13 cellular contexts compared by ENCODE assay signal in the genomic region with DNA sequence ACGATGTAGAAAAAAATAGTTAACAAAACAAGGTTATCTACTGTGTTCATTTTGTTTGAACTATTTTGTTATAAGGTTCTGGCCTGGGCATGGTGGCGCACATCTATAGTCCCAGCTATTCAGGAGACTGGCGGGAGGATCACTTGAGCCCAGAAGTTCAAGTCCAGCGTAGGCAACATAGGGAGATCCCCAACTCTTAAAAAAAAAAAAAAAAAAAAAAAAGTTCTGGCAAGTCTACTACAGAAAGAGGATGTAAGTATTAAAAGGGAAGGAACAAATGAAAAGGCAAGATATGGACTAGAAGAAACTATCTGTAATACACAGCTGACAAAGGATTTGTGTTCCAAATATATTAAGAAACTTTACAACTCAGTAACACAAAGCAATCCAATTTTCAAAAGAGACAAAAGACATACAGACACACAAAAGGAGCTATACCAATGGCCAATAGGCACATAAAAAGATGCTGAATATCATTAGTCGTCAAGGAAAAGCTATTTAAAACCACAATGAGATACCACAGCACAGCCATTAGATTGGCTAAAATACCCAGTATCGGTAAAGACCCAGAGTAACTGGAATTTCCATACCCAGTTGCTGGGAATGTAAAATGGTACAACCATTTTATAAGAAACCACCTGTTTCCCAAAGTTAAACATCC. TPM values are rescaled to one million over a fixed set of nuclear protein-coding genes. Genes with fewer than 3 reads are reported as not detected.
A peak's percentile ranks its signal among the peaks of the same experiment; 100 is the strongest.
DNase-seq lines count a peak whose midpoint lies in the region; ATAC-seq and TF ChIP-seq lines count a peak whose summit lies in the region.
"Had no signal": no experiment of that assay in that cellular context is flagged by ENCODE, and none has a peak within 500 bp of the region (broad histone marks: within the 10 kb centered on the region; RNA-seq: fewer than 3 reads in every experiment).

No MANE protein-coding gene starts in this region.

- H3K4me3 Mint-ChIP-seq in activated naive CD8-positive, alpha-beta T cell treated with anti-CD3 and anti-CD28 coated beads, Interleukin-2, amount 50 U/mL, for 24 hours, result peak overlapping the region; percentile 10
- H3K4me3 Mint-ChIP-seq in activated naive CD8-positive, alpha-beta T cell treated with anti-CD3 and anti-CD28 coated beads for 36 hours, result no peak overlapping the region
- H3K4me3 Mint-ChIP-seq in IgD-negative memory B cell, result peak overlapping the region; percentile 6 to 81 (median 34)
- peak overlapping the region; percentile 57 to 72 for H3K4me3 Mint-ChIP-seq in stimulated activated naive B cell treated with anti-CD40 and anti-IgM and Interleukin-4, amounts not matched to agents 10 μg/mL and 1 μg/mL and 100 μg/mL, for 72 hours
- H3K4me3 Mint-ChIP-seq: endodermal cell had no signal

- intact Hi-C loops in left lung (cut with DNase I), result no loop called here
- intact Hi-C loops in aorta (cut with DNase I), result no loop called here

- peaks cover 25% of the 10 kb centered on the region for H3K36me3 Mint-ChIP-seq in activated naive CD8-positive, alpha-beta T cell treated with anti-CD3 and anti-CD28 coated beads, Interleukin-2, amount 50 U/mL, for 24 hours (ENCODE audit: low read depth)
- H3K36me3 Mint-ChIP-seq in activated naive CD8-positive, alpha-beta T cell treated with anti-CD3 and anti-CD28 coated beads for 36 hours, result peaks cover 33% of the 10 kb centered on the region
- peaks cover 5% of the 10 kb centered on the region for H3K36me3 Mint-ChIP-seq in IgD-negative memory B cell
- peaks cover 18 to 29% of the 10 kb centered on the region in 2 donors for H3K36me3 Mint-ChIP-seq in stimulated activated naive B cell treated with anti-CD40 and anti-IgM and Interleukin-4, amounts not matched to agents 10 μg/mL and 1 μg/mL and 100 μg/mL, for 72 hours

- H3K4me3 ChIP-seq in left lung, result no peak overlapping the region
- H3K4me3 ChIP-seq in aorta (ENCODE audit: low read length in 2 of 2), result no peak overlapping the region

- no peaks in the 10 kb centered on the region for H3K4me1 ChIP-seq in left lung
- peaks cover 0 to 13% of the 10 kb centered on the region in 2 donors for H3K4me1 ChIP-seq in aorta (ENCODE audit: control insufficient read depth in 1 of 2, insufficient read depth in 2 of 2, low read length in 2 of 2)

- peak; percentile 20 for ATAC-seq in activated naive CD8-positive, alpha-beta T cell treated with anti-CD3 and anti-CD28 coated beads, Interleukin-2, amount 50 U/mL, for 24 hours
- peak; percentile 41 for ATAC-seq in HG02763 (IDR thresholded peaks at IDR 0.05; ENCODE audit: unreplicated experiment)
- ATAC-seq in stimulated activated naive B cell treated with anti-CD40 and anti-IgM and Interleukin-4, amounts not matched to agents 10 μg/mL and 1 μg/mL and 100 μg/mL, for 72 hours (replicated peaks), result peak; percentile 95
- ATAC-seq in left lung, result no peak
- no peak for ATAC-seq in aorta (ENCODE audit: low FRiP score)

- no peaks in the 10 kb centered on the region for H3K27me3 Mint-ChIP-seq in activated naive CD8-positive, alpha-beta T cell treated with anti-CD3 and anti-CD28 coated beads, Interleukin-2, amount 50 U/mL, for 24 hours
- H3K27me3 Mint-ChIP-seq in activated naive CD8-positive, alpha-beta T cell treated with anti-CD3 and anti-CD28 coated beads for 36 hours, result no peaks in the 10 kb centered on the region
- no peaks in the 10 kb centered on the region for H3K27me3 Mint-ChIP-seq in IgD-negative memory B cell
- no peaks in the 10 kb centered on the region for H3K27me3 Mint-ChIP-seq in stimulated activated naive B cell treated with anti-CD40 and anti-IgM and Interleukin-4, amounts not matched to agents 10 μg/mL and 1 μg/mL and 100 μg/mL, for 72 hours

- peaks cover 22% of the 10 kb centered on the region for H3K9me3 Mint-ChIP-seq in activated naive CD8-positive, alpha-beta T cell treated with anti-CD3 and anti-CD28 coated beads, Interleukin-2, amount 50 U/mL, for 24 hours
- H3K9me3 Mint-ChIP-seq in activated naive CD8-positive, alpha-beta T cell treated with anti-CD3 and anti-CD28 coated beads for 36 hours, result peaks cover 21% of the 10 kb centered on the region
- H3K9me3 Mint-ChIP-seq in IgD-negative memory B cell, result peaks cover 5 to 7% (median 6%) of the 10 kb centered on the region in 3 donors
- peaks cover 10 to 12% of the 10 kb centered on the region in 2 donors for H3K9me3 Mint-ChIP-seq in stimulated activated naive B cell treated with anti-CD40 and anti-IgM and Interleukin-4, amounts not matched to agents 10 μg/mL and 1 μg/mL and 100 μg/mL, for 72 hours

- no peak for DNase-seq in activated naive CD8-positive, alpha-beta T cell treated with anti-CD3 and anti-CD28 coated beads, Interleukin-2, amount 50 U/mL, for 24 hours
- no peak for DNase-seq in activated naive CD8-positive, alpha-beta T cell treated with anti-CD3 and anti-CD28 coated beads for 36 hours
- no peak for DNase-seq in stimulated activated naive B cell treated with anti-CD40 and anti-IgM and Interleukin-4, amounts not matched to agents 10 μg/mL and 1 μg/mL and 100 μg/mL, for 72 hours
- DNase-seq in left lung (no peak), aorta (no peak), islet precursor cell (no peak)
- DNase-seq: DMS 273 treated with DMSO at 0.1 percent for 48 hours, endodermal cell, head of caudate nucleus had no signal

- H3K36me3 ChIP-seq in left lung (no peaks in the 10 kb centered on the region), aorta (ENCODE audit: control insufficient read depth in 1 of 2, insufficient read depth in 2 of 2, low read length in 1 of 2) (no peaks in the 10 kb centered on the region)

- H3K27ac Mint-ChIP-seq in activated naive CD8-positive, alpha-beta T cell treated with anti-CD3 and anti-CD28 coated beads, Interleukin-2, amount 50 U/mL, for 24 hours, result no peak overlapping the region
- H3K27ac Mint-ChIP-seq in activated naive CD8-positive, alpha-beta T cell treated with anti-CD3 and anti-CD28 coated beads for 36 hours, result no peak overlapping the region
- H3K27ac Mint-ChIP-seq in IgD-negative memory B cell, result peak overlapping the region; percentile 46 to 52 (median 51)
- no peak overlapping the region for H3K27ac Mint-ChIP-seq in stimulated activated naive B cell treated with anti-CD40 and anti-IgM and Interleukin-4, amounts not matched to agents 10 μg/mL and 1 μg/mL and 100 μg/mL, for 72 hours

- H3K27me3 ChIP-seq in left lung (no peaks in the 10 kb centered on the region), aorta (ENCODE audit: control insufficient read depth in 1 of 2, insufficient read depth in 2 of 2, low read length in 1 of 2) (no peaks in the 10 kb centered on the region)

- WGBS in aorta, 2 donors, result 72 to 77% methylated on average over 6 of the region's 6 CpGs

- no peaks in the 10 kb centered on the region for H3K9me3 ChIP-seq in left lung
- no peaks in the 10 kb centered on the region for H3K9me3 ChIP-seq in aorta (ENCODE audit: control insufficient read depth, low read length)

- peaks cover 55% of the 10 kb centered on the region for H3K4me1 Mint-ChIP-seq in activated naive CD8-positive, alpha-beta T cell treated with anti-CD3 and anti-CD28 coated beads, Interleukin-2, amount 50 U/mL, for 24 hours
- H3K4me1 Mint-ChIP-seq in activated naive CD8-positive, alpha-beta T cell treated with anti-CD3 and anti-CD28 coated beads for 36 hours, result peaks cover 36% of the 10 kb centered on the region
- H3K4me1 Mint-ChIP-seq in IgD-negative memory B cell, result peaks cover 40 to 61% (median 47%) of the 10 kb centered on the region in 3 donors
- peaks cover 34 to 67% of the 10 kb centered on the region in 2 donors for H3K4me1 Mint-ChIP-seq in stimulated activated naive B cell treated with anti-CD40 and anti-IgM and Interleukin-4, amounts not matched to agents 10 μg/mL and 1 μg/mL and 100 μg/mL, for 72 hours

- H3K27ac ChIP-seq in left lung (no peak overlapping the region), aorta (ENCODE audit: low read depth in 1 of 2, low read length in 2 of 2) (no peak overlapping the region)
- H3K27ac ChIP-seq: KMS-11, RWPE1 had no signal

- TF ChIP-seq CTCF in left lung (IDR thresholded peaks at IDR 0.05), result no peak

RNA-seq across cellular contexts. Expression of a gene that starts 27.4 kb away (rescaled TPM):
- 10 to 100 TPM; 70.7 to 72.7 TPM for total RNA-seq in activated naive CD8-positive, alpha-beta T cell treated with anti-CD3 and anti-CD28 coated beads for 36 hours
- polyA plus RNA-seq in IgD-negative memory B cell (80.3 TPM), aorta (10 to 100 TPM; 18.0 to 31.3 TPM)
- total RNA-seq in left lung (10 to 100 TPM; 44.2 to 51.4 TPM), aorta (10 to 100 TPM; 24.5 to 46.7 TPM)

Comparison
In these comparisons a context has a peak if more than half of its experiments do, and no peak if none do; other contexts are left out.
1. ATAC-seq: peak in activated naive CD8-positive, alpha-beta T cell treated with anti-CD3 and anti-CD28 coated beads, Interleukin-2, amount 50 U/mL, for 24 hours (single experiment), HG02763 (single experiment) and stimulated activated naive B cell treated with anti-CD40 and anti-IgM and Interleukin-4, amounts not matched to agents 10 μg/mL and 1 μg/mL and 100 μg/mL, for 72 hours (2 of 2); none in left lung (single experiment) and aorta (single experiment).
2. H3K27ac Mint-ChIP-seq: peak in IgD-negative memory B cell (3 of 3); none in activated naive CD8-positive, alpha-beta T cell treated with anti-CD3 and anti-CD28 coated beads, Interleukin-2, amount 50 U/mL, for 24 hours (single experiment), activated naive CD8-positive, alpha-beta T cell treated with anti-CD3 and anti-CD28 coated beads for 36 hours (single experiment) and stimulated activated naive B cell treated with anti-CD40 and anti-IgM and Interleukin-4, amounts not matched to agents 10 μg/mL and 1 μg/mL and 100 μg/mL, for 72 hours (single experiment).